Comparison of ENCODE assay signal across 14 cellular contexts in genomic region chr1:180909462-180909976, GRCh38. TPM values are rescaled to one million over a fixed set of nuclear protein-coding genes. Genes with fewer than 3 reads are reported as not detected.
A peak's percentile ranks its signal among the peaks of the same experiment; 100 is the strongest.
DNase-seq lines count a peak whose midpoint lies in the region; ATAC-seq and TF ChIP-seq lines count a peak whose summit lies in the region.
"Had no signal": no experiment of that assay in that cellular context is flagged by ENCODE, and none has a peak within 500 bp of the region (broad histone marks: within the 10 kb centered on the region; RNA-seq: fewer than 3 reads in every experiment).

No MANE protein-coding gene starts in this region.

- DNase-seq in endodermal cell (peak; percentile 7), hippocampal formation (lab: John Stamatoyannopoulos, UW) (no peak), NCI-H128 (lab: John Stamatoyannopoulos, UW; ENCODE audit: unreplicated experiment) (no peak), amygdala (lab: John Stamatoyannopoulos, UW) (no peak)
- DNase-seq: CD4-positive, alpha-beta memory T cell; NCI-H2081 had no signal

- no peak overlapping the region for H3K4me3 ChIP-seq in endodermal cell (ENCODE audit: low read length)

- ATAC-seq in GM18861 (IDR thresholded peaks at IDR 0.05; ENCODE audit: unreplicated experiment) (peak; percentile 48), GM21381 (IDR thresholded peaks at IDR 0.05; ENCODE audit: unreplicated experiment) (peak; percentile 41), HG02970 (IDR thresholded peaks at IDR 0.05; ENCODE audit: low FRiP score, unreplicated experiment) (peak; percentile 42), HG03521 (IDR thresholded peaks at IDR 0.05; ENCODE audit: unreplicated experiment) (no peak)
- ATAC-seq: activated CD4-positive, CD25-positive, alpha-beta regulatory T cell treated with anti-CD3 and anti-CD28 coated beads, Interleukin-2, amount 50 U/mL, for 24 hours; HCT116; SK-N-SH treated with all-trans-retinoic acid at 6 μM for 48 hours had no signal

- H3K9ac ChIP-seq in endodermal cell (ENCODE audit: extremely low read depth, low read length, poor library complexity, severe bottlenecking), result no peak overlapping the region

- no peaks in the 10 kb centered on the region for H3K9me3 Mint-ChIP-seq in endodermal cell

- peaks cover 19% of the 10 kb centered on the region for H3K4me1 Mint-ChIP-seq in endodermal cell

- no peaks in the 10 kb centered on the region for H3K36me3 Mint-ChIP-seq in endodermal cell (ENCODE audit: low read depth)
- H3K36me3 Mint-ChIP-seq: brain; CD4-positive, alpha-beta memory T cell had no signal

- H3K4me3 Mint-ChIP-seq in endodermal cell, result no peak overlapping the region
- H3K4me3 Mint-ChIP-seq: CD4-positive, alpha-beta memory T cell had no signal

- H3K27ac ChIP-seq in endodermal cell (ENCODE audit: low read depth, low read length), result no peak overlapping the region

- 89 to 100% methylated on average over 1 to 4 of the region's 5 CpGs for WGBS in endodermal cell (ENCODE audit: insufficient coverage in 1 of 2, insufficient read length in 1 of 2), 2 experiments

- peaks cover 30% of the 10 kb centered on the region for H3K27me3 ChIP-seq in endodermal cell (ENCODE audit: control insufficient read depth, insufficient read depth, low read length, poor library complexity, severe bottlenecking)

- no peak for TF ChIP-seq CTCF in endodermal cell (conservative IDR thresholded peaks at IDR 0.05)

- no peaks in the 10 kb centered on the region for H3K9me3 ChIP-seq in endodermal cell (ENCODE audit: control insufficient read depth, low read length)

- H3K36me3 ChIP-seq in endodermal cell (ENCODE audit: control insufficient read depth, insufficient read depth, low read length), result no peaks in the 10 kb centered on the region

- H3K27me3 Mint-ChIP-seq in endodermal cell (ENCODE audit: insufficient read depth), result peaks cover 12% of the 10 kb centered on the region

- H3K4me1 ChIP-seq in endodermal cell (ENCODE audit: control insufficient read depth, insufficient read depth, low read length), result no peaks in the 10 kb centered on the region

- H3K27ac Mint-ChIP-seq in endodermal cell, result no peak overlapping the region
- H3K27ac Mint-ChIP-seq: brain; CD4-positive, alpha-beta memory T cell had no signal

RNA-seq across cellular contexts. Expression of gene KIAA1614, which starts 3.2 kb away (rescaled TPM):
- 1 to 10 TPM; 3.3 to 5.8 TPM for total RNA-seq in endodermal cell
- polyA plus RNA-seq in endodermal cell (2013, experiment 1 of 2), result 1.2 TPM
- 1.3 TPM for polyA plus RNA-seq in endodermal cell (2013, experiment 2 of 2)
- polyA plus RNA-seq: CD4-positive, alpha-beta memory T cell had no signal
